Comparison of ENCODE assay signal across 9 cellular contexts in genomic region chr3:62558549-62559112, GRCh38.
DNase-seq lines count a peak whose midpoint lies in the region; ATAC-seq and TF ChIP-seq lines count a peak whose summit lies in the region.
"Had no signal": no experiment of that assay in that cellular context is flagged by ENCODE, and none has a peak within 500 bp of the region (broad histone marks: within the 10 kb centered on the region; RNA-seq: fewer than 3 reads in every experiment).

No MANE protein-coding gene starts in this region.

- no CpG with 5 or more reads among the region's 8 CpGs for WGBS in trophoblast cell (ENCODE audit: extremely low coverage, insufficient coverage, insufficient read length)

- H2BK5ac ChIP-seq in trophoblast cell (ENCODE audit: low read depth, low read length, poor library complexity), result no peak overlapping the region

- DNase-seq in SIG-M5 treated with dmso at 0.1 percent for 504 hours (lab: John Stamatoyannopoulos, UW; ENCODE audit: unreplicated experiment), result peak; percentile 75
- DNase-seq in SIG-M5 (lab: John Stamatoyannopoulos, UW), result no peak
- DNase-seq in MV-4-11 (lab: John Stamatoyannopoulos, UW), result peak; percentile 15
- peak; percentile 51 for DNase-seq in choroid plexus epithelial cell (ENCODE audit: low read depth)
- DNase-seq in trophoblast cell, result peak; percentile 8 to 44
- no peak for DNase-seq in COLO668 (lab: John Stamatoyannopoulos, UW; ENCODE audit: unreplicated experiment)
- no peak for DNase-seq in NCI-H226
- DNase-seq: MG63 had no signal

- H2AFZ ChIP-seq in trophoblast cell (ENCODE audit: insufficient read depth, low read length, poor library complexity), result no peak overlapping the region

- no peak overlapping the region for H2BK12ac ChIP-seq in trophoblast cell (ENCODE audit: low read length)

- H4K91ac ChIP-seq in trophoblast cell (ENCODE audit: low read depth, low read length), result no peak overlapping the region

- H3K4me3 ChIP-seq in choroid plexus epithelial cell (ENCODE audit: low read depth, low read length), result no peak overlapping the region
- H3K4me3 ChIP-seq in trophoblast cell (ENCODE audit: low read depth, low read length), result no peak overlapping the region
- H3K4me3 ChIP-seq: MG63 had no signal

- H2AK5ac ChIP-seq in trophoblast cell (ENCODE audit: low read length), result no peak overlapping the region

- no peak overlapping the region for H3K4ac ChIP-seq in trophoblast cell (ENCODE audit: low read depth, low read length)

- H3K79me1 ChIP-seq in trophoblast cell (ENCODE audit: low read length), result no peaks in the 10 kb centered on the region

- H3K23ac ChIP-seq in trophoblast cell (ENCODE audit: low read length), result no peak overlapping the region

- H3K4me2 ChIP-seq in trophoblast cell (ENCODE audit: low read length), result no peak overlapping the region

- no peaks in the 10 kb centered on the region for H3K27me3 ChIP-seq in trophoblast cell (ENCODE audit: insufficient read depth, low read length)
- H3K27me3 ChIP-seq: MG63 had no signal

- H3K79me2 ChIP-seq in trophoblast cell (ENCODE audit: control insufficient read depth, insufficient read depth, low read length, poor library complexity), result no peaks in the 10 kb centered on the region

- no peak overlapping the region for H3K18ac ChIP-seq in trophoblast cell (ENCODE audit: low read length)

- no peak overlapping the region for H3K27ac ChIP-seq in trophoblast cell (ENCODE audit: low read depth, low read length)

- peak; percentile 76 for TF ChIP-seq CTCF in choroid plexus epithelial cell (conservative IDR thresholded peaks at IDR 0.05; ENCODE audit: low read depth, low read length)

- H3K4me1 ChIP-seq in trophoblast cell (ENCODE audit: control insufficient read depth in 1 of 2, insufficient read depth in 2 of 2, low read length in 2 of 2), result no peaks in the 10 kb centered on the region

- H4K8ac ChIP-seq in trophoblast cell (ENCODE audit: low read depth, low read length), result no peak overlapping the region

- no peak overlapping the region for H4K12ac ChIP-seq in trophoblast cell (ENCODE audit: low read depth, low read length)

- no peaks in the 10 kb centered on the region for H3K36me3 ChIP-seq in trophoblast cell (ENCODE audit: control insufficient read depth in 1 of 2, insufficient read depth in 2 of 2, low read length in 2 of 2)
- H3K36me3 ChIP-seq: MG63 had no signal

- H3K14ac ChIP-seq in trophoblast cell (ENCODE audit: low read length), result no peak overlapping the region

- H3K9ac ChIP-seq in trophoblast cell (ENCODE audit: low read length), result no peak overlapping the region

- H2BK120ac ChIP-seq in trophoblast cell (ENCODE audit: insufficient read depth, low read length, poor library complexity), result no peak overlapping the region

- H3K9me3 ChIP-seq in trophoblast cell (ENCODE audit: insufficient read depth, low read depth, low read length), result no peaks in the 10 kb centered on the region
- H3K9me3 ChIP-seq: MG63 had no signal

- no peak for ATAC-seq in HG03280 (IDR thresholded peaks at IDR 0.05; ENCODE audit: unreplicated experiment)

Comparison
In these comparisons a context has a peak if more than half of its experiments do, and no peak if none do; other contexts are left out.
1. DNase-seq: peak in SIG-M5 treated with dmso at 0.1 percent for 504 hours (single experiment), MV-4-11 (single experiment), choroid plexus epithelial cell (single experiment) and trophoblast cell (2 of 2); none in SIG-M5 (single experiment), COLO668 (single experiment) and NCI-H226 (single experiment).